Comparison of ENCODE assay signal across 2 cellular contexts in the genomic region with DNA sequence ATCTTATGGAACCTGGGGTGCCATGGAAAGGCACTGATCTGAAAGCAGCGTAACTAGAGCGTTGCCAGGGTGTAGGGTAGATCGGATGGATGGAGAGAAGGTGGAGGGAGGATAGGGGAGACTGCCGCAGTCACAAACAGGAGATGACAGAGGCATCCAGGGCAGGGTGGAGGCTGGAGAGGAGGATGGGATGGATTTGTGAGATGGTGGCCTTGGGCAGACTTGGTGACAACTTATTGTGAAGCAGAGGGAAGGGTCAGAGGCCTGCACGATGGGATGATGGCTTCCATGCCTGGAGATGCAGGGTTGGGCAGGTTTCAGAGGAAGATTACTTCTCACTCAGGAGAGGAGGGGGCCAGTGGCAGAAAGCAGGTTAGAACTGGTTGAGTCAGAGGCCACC.
TF ChIP-seq lines count a peak whose summit lies in the region.

No MANE protein-coding gene starts in this region.

TF ChIP-seq in SK-N-SH, 30 proteins besides CTCF, POLR2A, EP300 and RAD21 (continued from another document):
- TF ChIP-seq SIN3A (IDR thresholded peaks at IDR 0.05; ENCODE audit: borderline replicate concordance, low read depth, low read length) (no peak), JUND (IDR thresholded peaks at IDR 0.05) (no peak), EZH2phosphoT487 (IDR thresholded peaks at IDR 0.05; ENCODE audit: borderline replicate concordance, low read depth) (no peak), FOSL2 (IDR thresholded peaks at IDR 0.05; ENCODE audit: borderline replicate concordance, low read depth) (no peak), MXI1 (IDR thresholded peaks at IDR 0.05; ENCODE audit: low read depth, low read length) (no peak), TCF12 (IDR thresholded peaks at IDR 0.05) (no peak), USF2 (IDR thresholded peaks at IDR 0.05; ENCODE audit: borderline replicate concordance, low read depth, low read length) (no peak)

TF ChIP-seq in SK-N-SH treated with all-trans-retinoic acid at 6 μM for 48 hours, 23 proteins besides CTCF, POLR2A, EP300 and RAD21 (continued from another document):
- TF ChIP-seq, protein P1, sequence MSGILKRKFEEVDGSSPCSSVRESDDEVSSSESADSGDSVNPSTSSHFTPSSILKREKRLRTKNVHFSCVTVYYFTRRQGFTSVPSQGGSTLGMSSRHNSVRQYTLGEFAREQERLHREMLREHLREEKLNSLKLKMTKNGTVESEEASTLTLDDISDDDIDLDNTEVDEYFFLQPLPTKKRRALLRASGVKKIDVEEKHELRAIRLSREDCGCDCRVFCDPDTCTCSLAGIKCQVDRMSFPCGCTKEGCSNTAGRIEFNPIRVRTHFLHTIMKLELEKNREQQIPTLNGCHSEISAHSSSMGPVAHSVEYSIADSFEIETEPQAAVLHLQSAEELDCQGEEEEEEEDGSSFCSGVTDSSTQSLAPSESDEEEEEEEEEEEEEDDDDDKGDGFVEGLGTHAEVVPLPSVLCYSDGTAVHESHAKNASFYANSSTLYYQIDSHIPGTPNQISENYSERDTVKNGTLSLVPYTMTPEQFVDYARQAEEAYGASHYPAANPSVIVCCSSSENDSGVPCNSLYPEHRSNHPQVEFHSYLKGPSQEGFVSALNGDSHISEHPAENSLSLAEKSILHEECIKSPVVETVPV (CRISPR knock-in tag; IDR thresholded peaks at IDR 0.05) = no peak
- TF ChIP-seq CSDC2 (CRISPR knock-in tag; IDR thresholded peaks at IDR 0.05) = no peak
- no peak for TF ChIP-seq ZC3H10 (CRISPR knock-in tag; IDR thresholded peaks at IDR 0.05)
- no peak for TF ChIP-seq ISL1 (CRISPR knock-in tag; IDR thresholded peaks at IDR 0.05)
- TF ChIP-seq OSR1 (CRISPR knock-in tag; IDR thresholded peaks at IDR 0.05) = no peak
- no peak for TF ChIP-seq TSHZ2 (CRISPR knock-in tag; IDR thresholded peaks at IDR 0.05)
- no peak for TF ChIP-seq GLIS3 (CRISPR knock-in tag; IDR thresholded peaks at IDR 0.05)
- no peak for TF ChIP-seq ZNF8 (CRISPR knock-in tag; IDR thresholded peaks at IDR 0.05)
- TF ChIP-seq ZNF565 (CRISPR knock-in tag; conservative IDR thresholded peaks at IDR 0.05; ENCODE audit: low read depth) = no peak
- TF ChIP-seq TCF4 (CRISPR knock-in tag; IDR thresholded peaks at IDR 0.05; ENCODE audit: borderline replicate concordance) = no peak
- TF ChIP-seq ZFP30 (CRISPR knock-in tag; IDR thresholded peaks at IDR 0.05) = no peak
- TF ChIP-seq RARB (CRISPR knock-in tag; IDR thresholded peaks at IDR 0.05) = no peak
